Comparison of ENCODE assay signal across 13 cellular contexts in the genomic region with DNA sequence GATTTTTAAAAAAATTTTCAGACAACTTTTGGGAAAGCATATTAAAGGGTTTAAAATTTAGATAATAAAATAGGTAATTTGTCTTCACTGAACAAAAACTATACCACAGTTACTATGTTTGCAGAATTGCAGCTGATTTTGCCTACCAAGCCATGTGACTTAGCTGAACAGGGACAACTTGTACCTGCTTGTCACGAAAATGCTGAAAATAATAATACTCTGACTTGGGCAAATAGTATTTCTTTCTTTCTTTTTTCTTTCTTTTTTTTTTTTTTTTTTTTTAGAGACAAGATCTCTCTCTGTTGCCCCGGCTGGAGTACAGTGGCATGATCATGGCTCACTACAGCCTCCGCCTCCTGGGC.
DNase-seq lines count a peak whose midpoint lies in the region; ATAC-seq and TF ChIP-seq lines count a peak whose summit lies in the region.
"Had no signal": no experiment of that assay in that cellular context is flagged by ENCODE, and none has a peak within 500 bp of the region (broad histone marks: within the 10 kb centered on the region; RNA-seq: fewer than 3 reads in every experiment).

No MANE protein-coding gene starts in this region.

- intact Hi-C loops in PC-3 (cut with micrococcal nuclease) = no loop called here

- H3K9me2 ChIP-seq in SU-DHL-6 (replicated peaks; ENCODE audit: insufficient read depth, low read length) (no peaks in the 10 kb centered on the region), PC-3 (replicated peaks; ENCODE audit: low read length) (no peaks in the 10 kb centered on the region)

- H3K4me1 ChIP-seq in PC-3 (ENCODE audit: insufficient read depth, low read length) = no peaks in the 10 kb centered on the region
- H3K4me1 ChIP-seq: SJSA1 had no signal

- H3K27me3 ChIP-seq in SU-DHL-6 (ENCODE audit: low read length) (no peaks in the 10 kb centered on the region), PC-3 (ENCODE audit: low read length) (no peaks in the 10 kb centered on the region)
- H3K27me3 ChIP-seq: cardiac muscle cell, SJSA1 had no signal

- H3K9ac ChIP-seq in SU-DHL-6 (ENCODE audit: low read length) (peak overlapping the region; percentile 58), PC-3 (ENCODE audit: low read length) (no peak overlapping the region)

- ATAC-seq in GM18867 (IDR thresholded peaks at IDR 0.05; ENCODE audit: unreplicated experiment) = peak; percentile 32
- peak; percentile 16 for ATAC-seq in GM21515 (IDR thresholded peaks at IDR 0.05; ENCODE audit: unreplicated experiment)
- ATAC-seq in HG02981 (IDR thresholded peaks at IDR 0.05; ENCODE audit: unreplicated experiment) = peak; percentile 18
- ATAC-seq in SK-N-SH treated with all-trans-retinoic acid at 6 μM for 48 hours = no peak
- ATAC-seq in PC-3 = no peak
- ATAC-seq: naive thymus-derived CD8-positive, alpha-beta T cell; sciatic nerve had no signal

- no peak overlapping the region for H3K4me3 ChIP-seq in SU-DHL-6 (ENCODE audit: insufficient read depth, low read length, poor library complexity, severe bottlenecking)
- H3K4me3 ChIP-seq in PC-3 (ENCODE audit: low read length) = no peak overlapping the region
- H3K4me3 ChIP-seq: cardiac muscle cell, SJSA1 had no signal

- POLR2A ChIA-PET in PC-3 (lab: Charles Lee; ENCODE audit: unreplicated experiment) = no interaction called here

- H2AFZ ChIP-seq in SU-DHL-6 (ENCODE audit: low read depth, low read length, severe bottlenecking) (no peak overlapping the region), PC-3 (ENCODE audit: low read length) (no peak overlapping the region)

- H4K20me1 ChIP-seq in SU-DHL-6 (ENCODE audit: low read depth, low read length) (no peaks in the 10 kb centered on the region), PC-3 (ENCODE audit: low read length) (no peaks in the 10 kb centered on the region)

- H3K4me2 ChIP-seq in SU-DHL-6 (ENCODE audit: low read depth, low read length, poor library complexity, severe bottlenecking) = peak overlapping the region; percentile 72
- no peak overlapping the region for H3K4me2 ChIP-seq in PC-3 (ENCODE audit: low read length)

- H3K36me3 ChIP-seq in SU-DHL-6 (ENCODE audit: low read length) (no peaks in the 10 kb centered on the region), PC-3 (ENCODE audit: low read depth, low read length) (no peaks in the 10 kb centered on the region)
- H3K36me3 ChIP-seq: cardiac muscle cell, SJSA1 had no signal

- TF ChIP-seq CTCF in SU-DHL-6 (IDR thresholded peaks at IDR 0.05; ENCODE audit: insufficient read depth, low read length, poor library complexity, severe bottlenecking) (no peak), PC-3 (conservative IDR thresholded peaks at IDR 0.05; ENCODE audit: low read depth, low read length) (no peak)

- H3F3A ChIP-seq in SU-DHL-6 (ENCODE audit: insufficient read depth) (peaks cover 50% of the 10 kb centered on the region), PC-3 (ENCODE audit: low read length, unreplicated experiment) (no peaks in the 10 kb centered on the region)

- no peak for DNase-seq in activated effector memory CD4-positive, alpha-beta T cell treated with anti-CD3 and anti-CD28 coated beads, Interleukin-2, amount 50 U/mL, for 16 hours
- no peak for DNase-seq in PC-3
- no peak for DNase-seq in T1000 (lab: John Stamatoyannopoulos, UW)
- DNase-seq: DMS 273 treated with DMSO at 0.1 percent for 48 hours; naive thymus-derived CD8-positive, alpha-beta T cell had no signal

- no TSS peak for BruUV-seq in PC-3 (replicated peaks; lab: Mats Ljungman, UMichigan)

- peak overlapping the region; percentile 100 for H3K27ac ChIP-seq in SU-DHL-6 (ENCODE audit: low read depth, low read length)
- no peak overlapping the region for H3K27ac ChIP-seq in PC-3 (ENCODE audit: low read length)
- H3K27ac ChIP-seq: cardiac muscle cell, SJSA1 had no signal

- H3K79me2 ChIP-seq in SU-DHL-6 (ENCODE audit: insufficient read depth, low read length) = peaks cover 10% of the 10 kb centered on the region; the same call in 1 of the 2 replicates
- no peaks in the 10 kb centered on the region for H3K79me2 ChIP-seq in PC-3 (ENCODE audit: low read length)

- CTCF ChIA-PET in PC-3 (lab: Charles Lee) = no interaction called here

- H3K9me3 ChIP-seq in SU-DHL-6 (ENCODE audit: insufficient read depth, low read length) (no peaks in the 10 kb centered on the region), PC-3 (ENCODE audit: low read length) (no peaks in the 10 kb centered on the region)
- H3K9me3 ChIP-seq: SJSA1 had no signal

TF ChIP-seq in SK-N-SH treated with all-trans-retinoic acid at 6 μM for 48 hours, 23 proteins besides CTCF, POLR2A, EP300 and RAD21 (continues in another document):
- no peak for TF ChIP-seq TOX (CRISPR knock-in tag; IDR thresholded peaks at IDR 0.05; ENCODE audit: borderline replicate concordance)
- TF ChIP-seq ZFP3 (CRISPR knock-in tag; IDR thresholded peaks at IDR 0.05) = no peak
- TF ChIP-seq ZFP30 (CRISPR knock-in tag; IDR thresholded peaks at IDR 0.05) = no peak
- TF ChIP-seq, protein P1, sequence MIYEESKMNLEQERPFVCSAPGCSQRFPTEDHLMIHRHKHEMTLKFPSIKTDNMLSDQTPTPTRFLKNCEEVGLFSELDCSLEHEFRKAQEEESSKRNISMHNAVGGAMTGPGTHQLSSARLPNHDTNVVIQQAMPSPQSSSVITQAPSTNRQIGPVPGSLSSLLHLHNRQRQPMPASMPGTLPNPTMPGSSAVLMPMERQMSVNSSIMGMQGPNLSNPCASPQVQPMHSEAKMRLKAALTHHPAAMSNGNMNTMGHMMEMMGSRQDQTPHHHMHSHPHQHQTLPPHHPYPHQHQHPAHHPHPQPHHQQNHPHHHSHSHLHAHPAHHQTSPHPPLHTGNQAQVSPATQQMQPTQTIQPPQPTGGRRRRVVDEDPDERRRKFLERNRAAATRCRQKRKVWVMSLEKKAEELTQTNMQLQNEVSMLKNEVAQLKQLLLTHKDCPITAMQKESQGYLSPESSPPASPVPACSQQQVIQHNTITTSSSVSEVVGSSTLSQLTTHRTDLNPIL (CRISPR knock-in tag; IDR thresholded peaks at IDR 0.05; ENCODE audit: low read depth) = no peak
- no peak for TF ChIP-seq ZC3H10 (CRISPR knock-in tag; IDR thresholded peaks at IDR 0.05)
- TF ChIP-seq CSDC2 (CRISPR knock-in tag; IDR thresholded peaks at IDR 0.05) = no peak
- TF ChIP-seq RARB (CRISPR knock-in tag; IDR thresholded peaks at IDR 0.05) = no peak
- TF ChIP-seq, protein P2, sequence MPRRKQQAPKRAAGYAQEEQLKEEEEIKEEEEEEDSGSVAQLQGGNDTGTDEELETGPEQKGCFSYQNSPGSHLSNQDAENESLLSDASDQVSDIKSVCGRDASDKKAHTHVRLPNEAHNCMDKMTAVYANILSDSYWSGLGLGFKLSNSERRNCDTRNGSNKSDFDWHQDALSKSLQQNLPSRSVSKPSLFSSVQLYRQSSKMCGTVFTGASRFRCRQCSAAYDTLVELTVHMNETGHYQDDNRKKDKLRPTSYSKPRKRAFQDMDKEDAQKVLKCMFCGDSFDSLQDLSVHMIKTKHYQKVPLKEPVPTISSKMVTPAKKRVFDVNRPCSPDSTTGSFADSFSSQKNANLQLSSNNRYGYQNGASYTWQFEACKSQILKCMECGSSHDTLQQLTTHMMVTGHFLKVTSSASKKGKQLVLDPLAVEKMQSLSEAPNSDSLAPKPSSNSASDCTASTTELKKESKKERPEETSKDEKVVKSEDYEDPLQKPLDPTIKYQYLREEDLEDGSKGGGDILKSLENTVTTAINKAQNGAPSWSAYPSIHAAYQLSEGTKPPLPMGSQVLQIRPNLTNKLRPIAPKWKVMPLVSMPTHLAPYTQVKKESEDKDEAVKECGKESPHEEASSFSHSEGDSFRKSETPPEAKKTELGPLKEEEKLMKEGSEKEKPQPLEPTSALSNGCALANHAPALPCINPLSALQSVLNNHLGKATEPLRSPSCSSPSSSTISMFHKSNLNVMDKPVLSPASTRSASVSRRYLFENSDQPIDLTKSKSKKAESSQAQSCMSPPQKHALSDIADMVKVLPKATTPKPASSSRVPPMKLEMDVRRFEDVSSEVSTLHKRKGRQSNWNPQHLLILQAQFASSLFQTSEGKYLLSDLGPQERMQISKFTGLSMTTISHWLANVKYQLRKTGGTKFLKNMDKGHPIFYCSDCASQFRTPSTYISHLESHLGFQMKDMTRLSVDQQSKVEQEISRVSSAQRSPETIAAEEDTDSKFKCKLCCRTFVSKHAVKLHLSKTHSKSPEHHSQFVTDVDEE (CRISPR knock-in tag; IDR thresholded peaks at IDR 0.05) = no peak
- TF ChIP-seq, protein P3, sequence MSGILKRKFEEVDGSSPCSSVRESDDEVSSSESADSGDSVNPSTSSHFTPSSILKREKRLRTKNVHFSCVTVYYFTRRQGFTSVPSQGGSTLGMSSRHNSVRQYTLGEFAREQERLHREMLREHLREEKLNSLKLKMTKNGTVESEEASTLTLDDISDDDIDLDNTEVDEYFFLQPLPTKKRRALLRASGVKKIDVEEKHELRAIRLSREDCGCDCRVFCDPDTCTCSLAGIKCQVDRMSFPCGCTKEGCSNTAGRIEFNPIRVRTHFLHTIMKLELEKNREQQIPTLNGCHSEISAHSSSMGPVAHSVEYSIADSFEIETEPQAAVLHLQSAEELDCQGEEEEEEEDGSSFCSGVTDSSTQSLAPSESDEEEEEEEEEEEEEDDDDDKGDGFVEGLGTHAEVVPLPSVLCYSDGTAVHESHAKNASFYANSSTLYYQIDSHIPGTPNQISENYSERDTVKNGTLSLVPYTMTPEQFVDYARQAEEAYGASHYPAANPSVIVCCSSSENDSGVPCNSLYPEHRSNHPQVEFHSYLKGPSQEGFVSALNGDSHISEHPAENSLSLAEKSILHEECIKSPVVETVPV (CRISPR knock-in tag; IDR thresholded peaks at IDR 0.05) = no peak
- TF ChIP-seq OSR1 (CRISPR knock-in tag; IDR thresholded peaks at IDR 0.05) = no peak
- no peak for TF ChIP-seq ISL1 (CRISPR knock-in tag; IDR thresholded peaks at IDR 0.05)
- no peak for TF ChIP-seq PPARA (CRISPR knock-in tag; IDR thresholded peaks at IDR 0.05; ENCODE audit: borderline replicate concordance)
- TF ChIP-seq GLIS3 (CRISPR knock-in tag; IDR thresholded peaks at IDR 0.05) = no peak
- TF ChIP-seq, protein P4, sequence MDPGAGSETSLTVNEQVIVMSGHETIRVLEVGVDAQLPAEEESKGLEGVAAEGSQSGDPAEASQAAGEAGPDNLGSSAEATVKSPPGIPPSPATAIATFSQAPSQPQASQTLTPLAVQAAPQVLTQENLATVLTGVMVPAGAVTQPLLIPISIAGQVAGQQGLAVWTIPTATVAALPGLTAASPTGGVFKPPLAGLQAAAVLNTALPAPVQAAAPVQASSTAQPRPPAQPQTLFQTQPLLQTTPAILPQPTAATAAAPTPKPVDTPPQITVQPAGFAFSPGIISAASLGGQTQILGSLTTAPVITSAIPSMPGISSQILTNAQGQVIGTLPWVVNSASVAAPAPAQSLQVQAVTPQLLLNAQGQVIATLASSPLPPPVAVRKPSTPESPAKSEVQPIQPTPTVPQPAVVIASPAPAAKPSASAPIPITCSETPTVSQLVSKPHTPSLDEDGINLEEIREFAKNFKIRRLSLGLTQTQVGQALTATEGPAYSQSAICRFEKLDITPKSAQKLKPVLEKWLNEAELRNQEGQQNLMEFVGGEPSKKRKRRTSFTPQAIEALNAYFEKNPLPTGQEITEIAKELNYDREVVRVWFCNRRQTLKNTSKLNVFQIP (CRISPR knock-in tag; IDR thresholded peaks at IDR 0.05; ENCODE audit: borderline replicate concordance, low read depth) = no peak
- no peak for TF ChIP-seq ESRRG (CRISPR knock-in tag; IDR thresholded peaks at IDR 0.05)
- no peak for TF ChIP-seq ZNF70 (CRISPR knock-in tag; IDR thresholded peaks at IDR 0.05)

Comparison
In these comparisons a context has a peak if more than half of its experiments do, and no peak if none do; other contexts are left out.
1. ATAC-seq: peak in GM18867 (single experiment), GM21515 (single experiment) and HG02981 (single experiment); none in SK-N-SH treated with all-trans-retinoic acid at 6 μM for 48 hours (single experiment) and PC-3 (single experiment).